9 cellular contexts compared by ENCODE assay signal in the genomic region with DNA sequence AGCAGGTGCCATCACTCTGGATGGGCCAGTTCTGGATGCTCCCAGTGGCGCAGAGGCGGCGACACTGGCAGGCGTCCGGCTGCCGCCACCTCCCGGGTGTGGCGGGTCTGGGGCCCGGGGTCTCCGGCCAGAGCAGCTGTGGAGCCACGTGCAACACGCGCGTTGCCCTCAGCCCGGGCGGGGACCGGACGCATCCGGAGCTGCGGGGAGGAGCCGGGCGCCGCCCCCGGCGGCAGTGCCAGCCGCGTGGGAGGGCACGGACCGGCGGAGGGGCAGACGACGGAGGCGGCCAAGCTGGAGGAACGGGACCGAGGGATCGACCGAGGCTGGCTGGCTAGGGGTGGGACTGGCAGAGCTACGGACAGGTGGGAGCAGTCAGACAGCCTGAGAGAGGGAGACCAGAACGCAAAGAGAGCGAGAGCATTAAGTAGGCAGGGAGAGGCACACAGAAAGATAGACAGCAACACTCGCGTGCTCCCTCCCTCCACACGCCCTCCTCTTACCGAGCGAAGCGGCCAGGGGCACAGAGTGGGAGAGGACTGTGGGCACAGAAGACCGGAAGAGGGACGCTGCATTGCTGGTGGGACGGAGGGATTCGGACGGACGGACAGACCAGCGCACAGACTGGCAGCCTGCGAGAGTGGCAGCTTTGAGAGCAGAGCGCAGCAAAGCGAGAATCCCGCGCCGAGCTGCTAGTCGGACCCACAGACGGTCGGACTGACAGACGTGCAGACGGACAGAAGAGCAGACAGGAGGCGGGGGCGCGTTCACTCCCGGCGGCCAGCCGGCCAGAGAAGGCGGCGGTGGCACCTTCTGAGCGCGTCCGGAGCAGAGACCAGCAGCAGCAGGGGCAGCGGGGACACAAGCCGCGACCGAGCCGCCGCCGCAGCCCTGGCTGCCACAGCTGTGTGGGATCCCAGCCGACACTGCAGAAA. TPM values are rescaled to one million over a fixed set of nuclear protein-coding genes. Genes with fewer than 3 reads are reported as not detected.
DNase-seq lines count a peak whose midpoint lies in the region; ATAC-seq and TF ChIP-seq lines count a peak whose summit lies in the region.
"Had no signal": no experiment of that assay in that cellular context is flagged by ENCODE, and none has a peak within 500 bp of the region (broad histone marks: within the 10 kb centered on the region; RNA-seq: fewer than 3 reads in every experiment).

A gene (plus strand): TSS at position 275 of the 935 bp plus-strand sequence. CDS start 42,227 bp downstream, outside the sequence.

- H3K9me3 ChIP-seq in Caco-2, result no peaks in the 10 kb centered on the region

- H3K4me1 Mint-ChIP-seq in progenitor cell of endocrine pancreas (ENCODE audit: low read depth) (peaks cover 11% of the 10 kb centered on the region), Caco-2 (ENCODE audit: low read depth, unreplicated experiment) (no peaks in the 10 kb centered on the region)

- DNase-seq in EH (ENCODE audit: low read depth) (peak; percentile 1), left ventricle myocardium superior (no peak), progenitor cell of endocrine pancreas (ENCODE audit: low spot score, unreplicated experiment) (peak; percentile 19), RPMI8226 (no peak), Caco-2 (no peak)
- peak in 1 of 2 donors; percentile 10 for DNase-seq in activated naive CD4-positive, alpha-beta T cell treated with anti-CD3 and anti-CD28 coated beads, Interleukin-2, amount 50 U/mL, for 72 hours (ENCODE audit: low spot score in 2 of 2)

- H3K4me3 Mint-ChIP-seq in progenitor cell of endocrine pancreas (ENCODE audit: low read depth) (peak within 1 kb of the TSS; percentile 81), Caco-2 (ENCODE audit: unreplicated experiment) (no peak within 1 kb of the TSS)

- H3K4me1 ChIP-seq in Caco-2, result no peaks in the 10 kb centered on the region

- H3K9me3 Mint-ChIP-seq in activated naive CD4-positive, alpha-beta T cell treated with anti-CD3 and anti-CD28 coated beads, Interleukin-2, amount 50 U/mL, for 72 hours, result no peaks in the 10 kb centered on the region
- H3K9me3 Mint-ChIP-seq in progenitor cell of endocrine pancreas (ENCODE audit: low read depth) (peaks cover 4% of the 10 kb centered on the region), Caco-2 (ENCODE audit: unreplicated experiment) (no peaks in the 10 kb centered on the region)

- CTCF ChIA-PET in Caco-2 (lab: Charles Lee), result no interaction called here

- ATAC-seq in HG02981 (IDR thresholded peaks at IDR 0.05; ENCODE audit: unreplicated experiment) (peak; percentile 37), left ventricle myocardium superior (peak; percentile 43), HG02840 (IDR thresholded peaks at IDR 0.05; ENCODE audit: low FRiP score, unreplicated experiment) (no peak)
- peak; percentile 55 to 60 for ATAC-seq in activated naive CD4-positive, alpha-beta T cell treated with anti-CD3 and anti-CD28 coated beads, Interleukin-2, amount 50 U/mL, for 72 hours

- H3K36me3 Mint-ChIP-seq in activated naive CD4-positive, alpha-beta T cell treated with anti-CD3 and anti-CD28 coated beads, Interleukin-2, amount 50 U/mL, for 72 hours, result peaks cover 7 to 20% of the 10 kb centered on the region in 2 donors
- H3K36me3 Mint-ChIP-seq in progenitor cell of endocrine pancreas (ENCODE audit: insufficient read depth) (no peaks in the 10 kb centered on the region), Caco-2 (ENCODE audit: insufficient read depth, unreplicated experiment) (no peaks in the 10 kb centered on the region)

- POLR2A ChIA-PET in Caco-2 (lab: Charles Lee), result no interaction called here

- peaks cover 71% of the 10 kb centered on the region for H3K27me3 Mint-ChIP-seq in progenitor cell of endocrine pancreas
- peaks cover 4% of the 10 kb centered on the region for H3K27me3 Mint-ChIP-seq in Caco-2 (ENCODE audit: insufficient read depth, unreplicated experiment)

- BruUV-seq in Caco-2 (replicated peaks; lab: Mats Ljungman, UMichigan), result no TSS peak

- H3K4me3 ChIP-seq in Caco-2 (ENCODE audit: low read depth, low read length), result no peak within 1 kb of the TSS

- TF ChIP-seq CTCF in progenitor cell of endocrine pancreas (IDR thresholded peaks at IDR 0.05; ENCODE audit: unreplicated experiment), result no peak
- no peak for TF ChIP-seq CTCF in Caco-2 (IDR thresholded peaks at IDR 0.05; ENCODE audit: insufficient read depth in 1 of 2, low read depth in 1 of 2, low read length in 1 of 2, severe bottlenecking in 1 of 2, unreplicated experiment in 1 of 2)

- H3K27me3 ChIP-seq in Caco-2 (replicated peaks; ENCODE audit: control insufficient read depth, insufficient read depth, low read length), result no peaks in the 10 kb centered on the region

- H3K27ac Mint-ChIP-seq in activated naive CD4-positive, alpha-beta T cell treated with anti-CD3 and anti-CD28 coated beads, Interleukin-2, amount 50 U/mL, for 72 hours, result no peak within 1 kb of the TSS
- no peak within 1 kb of the TSS for H3K27ac Mint-ChIP-seq in progenitor cell of endocrine pancreas
- H3K27ac Mint-ChIP-seq in Caco-2 (ENCODE audit: unreplicated experiment), result no peak within 1 kb of the TSS

- no peaks in the 10 kb centered on the region for H3K36me3 ChIP-seq in Caco-2 (ENCODE audit: control insufficient read depth, insufficient read depth, low read length)

- intact Hi-C loops in left ventricle myocardium superior (cut with micrococcal nuclease), result no loop called here
- intact Hi-C loops in Caco-2 (cut with micrococcal nuclease; ENCODE audit: unreplicated experiment), result no loop called here

RNA-seq across cellular contexts. Expression of the gene that starts here (rescaled TPM):
- total RNA-seq in activated naive CD4-positive, alpha-beta T cell treated with anti-CD3 and anti-CD28 coated beads, Interleukin-2, amount 50 U/mL, for 72 hours, result not detected
- not detected for total RNA-seq in left ventricle myocardium superior
- total RNA-seq in progenitor cell of endocrine pancreas, result not detected in 2 replicates
- total RNA-seq in Caco-2 (2022), result not detected in 2 replicates
- total RNA-seq: RPMI7951 had no signal

Comparison
In these comparisons a context has a peak if more than half of its experiments do, and no peak if none do; other contexts are left out.
1. Peak in ATAC-seq in activated naive CD4-positive, alpha-beta T cell treated with anti-CD3 and anti-CD28 coated beads, Interleukin-2, amount 50 U/mL, for 72 hours; RNA of the gene not detected or under 1 TPM.
2. Peak in ATAC-seq in left ventricle myocardium superior; RNA of the gene not detected or under 1 TPM.
3. Peak in DNase-seq in progenitor cell of endocrine pancreas; RNA of the gene not detected or under 1 TPM.